In genomic region chr14:68711551-68712437, GRCh38 we compare ENCODE assay signal across 1 cellular context.
TF ChIP-seq lines count a peak whose summit lies in the region.

No MANE protein-coding gene starts in this region.

TF ChIP-seq in K562, 482 proteins besides CTCF, POLR2A, EP300 and RAD21 (continued from another document):
- TF ChIP-seq TRIM25 (IDR thresholded peaks at IDR 0.05; ENCODE audit: borderline replicate concordance) (no peak), ZBTB26 (CRISPR knock-in tag; IDR thresholded peaks at IDR 0.05) (no peak), TCF3 (CRISPR knock-in tag; IDR thresholded peaks at IDR 0.05) (no peak), THAP12 (CRISPR knock-in tag; IDR thresholded peaks at IDR 0.05) (no peak)
